8 cellular contexts compared by ENCODE assay signal in the genomic region with DNA sequence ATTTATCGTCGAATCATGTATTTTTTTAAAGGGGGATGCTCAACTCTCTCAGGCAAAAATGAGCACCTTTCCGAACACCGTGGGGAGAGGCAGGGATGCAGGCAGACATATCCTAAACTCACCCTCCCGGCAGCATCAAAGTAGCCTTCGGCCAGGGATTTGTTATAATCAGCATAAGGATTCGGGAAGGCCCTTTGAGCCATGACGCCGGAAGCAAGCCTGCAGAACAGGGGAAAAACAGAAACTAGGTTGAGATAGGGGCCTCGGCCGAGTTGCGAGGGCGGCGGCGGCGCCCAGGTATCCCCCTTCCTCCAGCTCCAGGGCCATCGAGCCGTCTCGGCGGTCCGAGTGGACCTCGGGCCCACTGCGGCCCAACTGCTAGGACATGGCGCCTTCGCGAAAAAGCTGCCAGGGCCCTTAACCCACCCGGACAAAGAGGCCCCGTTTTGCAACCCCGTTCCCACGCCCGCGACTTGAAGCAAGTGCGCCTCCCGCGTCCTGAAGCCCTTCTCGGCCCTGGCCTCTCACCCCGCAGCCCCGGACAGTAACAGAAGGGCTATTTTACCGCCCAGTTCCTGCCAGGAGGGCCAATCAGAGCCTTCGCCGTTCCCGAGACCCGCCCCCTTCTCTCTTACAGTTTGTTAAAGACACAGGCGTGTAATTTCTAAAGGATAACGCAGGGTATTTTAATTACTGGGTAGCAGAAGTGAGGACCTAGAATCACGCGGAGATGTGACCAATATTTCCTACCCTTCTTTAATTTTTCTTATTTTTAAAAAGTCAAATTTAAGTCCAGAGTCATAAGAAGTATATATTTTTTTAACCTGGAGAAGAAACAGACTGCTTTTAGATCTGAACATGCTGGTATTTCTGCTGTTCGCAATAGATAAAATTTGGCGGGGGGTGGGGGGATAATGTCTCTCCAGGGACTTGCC. TPM values are rescaled to one million over a fixed set of nuclear protein-coding genes. Genes with fewer than 3 reads are reported as not detected.
DNase-seq lines count a peak whose midpoint lies in the region; ATAC-seq and TF ChIP-seq lines count a peak whose summit lies in the region.

A gene with protein sequence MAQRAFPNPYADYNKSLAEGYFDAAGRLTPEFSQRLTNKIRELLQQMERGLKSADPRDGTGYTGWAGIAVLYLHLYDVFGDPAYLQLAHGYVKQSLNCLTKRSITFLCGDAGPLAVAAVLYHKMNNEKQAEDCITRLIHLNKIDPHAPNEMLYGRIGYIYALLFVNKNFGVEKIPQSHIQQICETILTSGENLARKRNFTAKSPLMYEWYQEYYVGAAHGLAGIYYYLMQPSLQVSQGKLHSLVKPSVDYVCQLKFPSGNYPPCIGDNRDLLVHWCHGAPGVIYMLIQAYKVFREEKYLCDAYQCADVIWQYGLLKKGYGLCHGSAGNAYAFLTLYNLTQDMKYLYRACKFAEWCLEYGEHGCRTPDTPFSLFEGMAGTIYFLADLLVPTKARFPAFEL (minus strand): TSS at position 566 of the 935 bp plus-strand sequence. CDS start 363 bp downstream, at position 203.

- no peaks in the 10 kb centered on the region for H3F3A ChIP-seq in smooth muscle cell (ENCODE audit: low read depth)

- peak within 1 kb of the TSS; percentile 81 for H3K27ac Mint-ChIP-seq in WTC11

- peaks cover 9% of the 10 kb centered on the region for H3K4me1 ChIP-seq in smooth muscle cell (ENCODE audit: low read depth)

- H3K4me3 ChIP-seq in cardiac fibroblast (replicated peaks in 1 of 2; ENCODE audit: low read depth in 2 of 2, low read length in 2 of 2): peak within 1 kb of the TSS; percentile 70 to 79
- H3K4me3 ChIP-seq in smooth muscle cell: peak within 1 kb of the TSS; percentile 93

- H3K27me3 ChIP-seq in smooth muscle cell (ENCODE audit: low read depth): no peaks in the 10 kb centered on the region

- peaks cover 28% of the 10 kb centered on the region for H3K4me1 Mint-ChIP-seq in WTC11

- H3K9ac ChIP-seq in smooth muscle cell (ENCODE audit: low read depth): peak within 1 kb of the TSS; percentile 84

- in situ Hi-C loops in ACHN (cut with HindIII; ENCODE audit: low pct_ligation_motif_present, low pct_unique_long_range_greater_than_20kb, low sequenced_read_pairs): no loop called here

- POLR2A ChIA-PET in WTC11 (lab: Charles Lee): interaction anchor here (0.9 to 1.0 kb wide), 2 partner anchors 34 to 81 kb away, joined by 3 read pairs; no protein-coding TSS in a partner anchor

- no peaks in the 10 kb centered on the region for H3K9me3 Mint-ChIP-seq in WTC11

- no peaks in the 10 kb centered on the region for H3K36me3 ChIP-seq in smooth muscle cell (ENCODE audit: low read depth)

- CTCF ChIA-PET in WTC11 (lab: Charles Lee): interaction anchor here (1.2 kb wide), 1 partner anchor 26 kb away, joined by 8 read pairs; no protein-coding TSS in a partner anchor

- TF ChIP-seq CTCF in WTC11 (IDR thresholded peaks at IDR 0.05): no peak
- no peak for TF ChIP-seq CTCF in cardiac fibroblast (IDR thresholded peaks at IDR 0.05; ENCODE audit: low read depth, low read length)
- no peak for TF ChIP-seq CTCF in smooth muscle cell (IDR thresholded peaks at IDR 0.05; ENCODE audit: borderline replicate concordance, insufficient read depth, poor library complexity, severe bottlenecking)

- DNase-seq in ACHN: peak; percentile 94
- DNase-seq in NCI-H2227 (lab: John Stamatoyannopoulos, UW; ENCODE audit: unreplicated experiment): peak; percentile 92
- DNase-seq in WTC11 (ENCODE audit: low spot score): peak; percentile 86
- DNase-seq in cardiac fibroblast (ENCODE audit: low read depth in 2 of 2): peak; percentile 90
- peak; percentile 95 for DNase-seq in iPS-NIHi7 (ENCODE audit: extremely low spot score)
- peak; percentile 36 for DNase-seq in smooth muscle cell (lab: John Stamatoyannopoulos, UW; ENCODE audit: unreplicated experiment)

- H3K9me3 ChIP-seq in smooth muscle cell (replicated peaks; ENCODE audit: low read depth): no peaks in the 10 kb centered on the region

- no peaks in the 10 kb centered on the region for H3K27me3 Mint-ChIP-seq in WTC11 (ENCODE audit: low read depth)

- 1% methylated on average over 49 of the region's 49 CpGs for WGBS in smooth muscle cell (ENCODE audit: low lambda C conversion rate)

- H4K20me1 ChIP-seq in smooth muscle cell (ENCODE audit: low read depth): no peaks in the 10 kb centered on the region

- peak; percentile 99 for ATAC-seq in GM18870 (IDR thresholded peaks at IDR 0.05; ENCODE audit: unreplicated experiment)
- ATAC-seq in HG03135 (IDR thresholded peaks at IDR 0.05; ENCODE audit: unreplicated experiment): peak; percentile 100
- peak; percentile 99 for ATAC-seq in WTC11

- H2AFZ ChIP-seq in smooth muscle cell (ENCODE audit: low read depth): peak within 1 kb of the TSS; percentile 99

- H3K27ac ChIP-seq in smooth muscle cell (ENCODE audit: low read depth): no peak within 1 kb of the TSS

- H3K4me3 Mint-ChIP-seq in WTC11: peak within 1 kb of the TSS; percentile 91

- peaks cover 14% of the 10 kb centered on the region for H3K36me3 Mint-ChIP-seq in WTC11

- peak within 1 kb of the TSS; percentile 93 for H3K4me2 ChIP-seq in smooth muscle cell

- peaks cover 3% of the 10 kb centered on the region for H3K79me2 ChIP-seq in smooth muscle cell (ENCODE audit: low read depth)

TF ChIP-seq in WTC11, 78 proteins besides CTCF, POLR2A, EP300 and RAD21 (continues in another document):
- TF ChIP-seq ETV6 (CRISPR knock-in tag; IDR thresholded peaks at IDR 0.05) (peak; percentile 77; the same call in 1 of the 2 replicates), IRF2 (CRISPR knock-in tag; IDR thresholded peaks at IDR 0.05; ENCODE audit: borderline replicate concordance, low read depth) (no peak), HMGXB4 (CRISPR knock-in tag; IDR thresholded peaks at IDR 0.05) (peak; percentile 65; the same call in 1 of the 2 replicates), KAT7 (CRISPR knock-in tag; IDR thresholded peaks at IDR 0.05; ENCODE audit: borderline replicate concordance) (no peak), PRRX2 (CRISPR knock-in tag; IDR thresholded peaks at IDR 0.05) (no peak), USF2 (CRISPR knock-in tag; IDR thresholded peaks at IDR 0.05) (no peak), NFE2L1 (CRISPR knock-in tag; IDR thresholded peaks at IDR 0.05) (no peak), TEAD1 (CRISPR knock-in tag; IDR thresholded peaks at IDR 0.05) (no peak), SOX15 (CRISPR knock-in tag; IDR thresholded peaks at IDR 0.05) (no peak), JAZF1 (CRISPR knock-in tag; IDR thresholded peaks at IDR 0.05) (no peak), ZNF396 (CRISPR knock-in tag; IDR thresholded peaks at IDR 0.05; ENCODE audit: borderline replicate concordance) (no peak), ATF6 (CRISPR knock-in tag; IDR thresholded peaks at IDR 0.05) (no peak), SMAD4 (CRISPR knock-in tag; IDR thresholded peaks at IDR 0.05) (no peak), JUN (CRISPR knock-in tag; IDR thresholded peaks at IDR 0.05) (no peak)
- TF ChIP-seq, protein P1, sequence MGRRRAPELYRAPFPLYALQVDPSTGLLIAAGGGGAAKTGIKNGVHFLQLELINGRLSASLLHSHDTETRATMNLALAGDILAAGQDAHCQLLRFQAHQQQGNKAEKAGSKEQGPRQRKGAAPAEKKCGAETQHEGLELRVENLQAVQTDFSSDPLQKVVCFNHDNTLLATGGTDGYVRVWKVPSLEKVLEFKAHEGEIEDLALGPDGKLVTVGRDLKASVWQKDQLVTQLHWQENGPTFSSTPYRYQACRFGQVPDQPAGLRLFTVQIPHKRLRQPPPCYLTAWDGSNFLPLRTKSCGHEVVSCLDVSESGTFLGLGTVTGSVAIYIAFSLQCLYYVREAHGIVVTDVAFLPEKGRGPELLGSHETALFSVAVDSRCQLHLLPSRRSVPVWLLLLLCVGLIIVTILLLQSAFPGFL (CRISPR knock-in tag; IDR thresholded peaks at IDR 0.05; ENCODE audit: borderline replicate concordance): no peak

RNA-seq across cellular contexts. Expression of the gene that starts here (rescaled TPM):
- total RNA-seq in WTC11 (2021) (35.9 to 54.0 TPM (median 52.0 TPM) in 3 replicates), smooth muscle cell (37.2 and 43.7 TPM in 2 replicates)
- 14.5 and 14.7 TPM in 2 replicates for polyA plus RNA-seq in smooth muscle cell

Comparison
In these comparisons a context has a peak if more than half of its experiments do, and no peak if none do; other contexts are left out.
1. DNase-seq: peak in every context shown above with its lines; median percentile 95 in iPS-NIHi7; 94 in ACHN; 92 in NCI-H2227; 90 in cardiac fibroblast; 86 in WTC11; 36 in smooth muscle cell.